In genomic region chr1:62608905-62609304, GRCh38 we compare ENCODE assay signal across 1 cellular context.
TF ChIP-seq lines count a peak whose summit lies in the region.

No MANE protein-coding gene starts in this region.

TF ChIP-seq in HepG2, 621 proteins besides CTCF, POLR2A, EP300 and RAD21 (continued from another document and continues in another):
- TF ChIP-seq FOXP1 (IDR thresholded peaks at IDR 0.05) (no peak), FOXP1 (CRISPR knock-in tag; IDR thresholded peaks at IDR 0.05) (no peak), NPAS2 (CRISPR knock-in tag; IDR thresholded peaks at IDR 0.05; ENCODE audit: borderline replicate concordance) (no peak), TAF15 (IDR thresholded peaks at IDR 0.05; ENCODE audit: low read depth, low read length, poor library complexity, severe bottlenecking) (no peak), ZNF777 (CRISPR knock-in tag; IDR thresholded peaks at IDR 0.05) (no peak), ZNF746 (CRISPR knock-in tag; IDR thresholded peaks at IDR 0.05) (no peak), ZMAT3 (CRISPR knock-in tag; conservative IDR thresholded peaks at IDR 0.05) (no peak), HMG20A (CRISPR knock-in tag; IDR thresholded peaks at IDR 0.05; ENCODE audit: borderline replicate concordance) (peak; percentile 47; the same call in 1 of the 2 replicates), ZNF709 (CRISPR knock-in tag; IDR thresholded peaks at IDR 0.05) (no peak), CENPX (CRISPR knock-in tag; IDR thresholded peaks at IDR 0.05) (no peak), HCFC1 (IDR thresholded peaks at IDR 0.05; ENCODE audit: low read depth, low read length) (no peak), KDM5A (IDR thresholded peaks at IDR 0.05; ENCODE audit: borderline replicate concordance, low read length) (no peak), FOSL2 (CRISPR knock-in tag; IDR thresholded peaks at IDR 0.05) (no peak), ETS1 (CRISPR knock-in tag; IDR thresholded peaks at IDR 0.05) (no peak), DNMT3B (CRISPR knock-in tag; conservative IDR thresholded peaks at IDR 0.05) (no peak), NFE2 (CRISPR knock-in tag; IDR thresholded peaks at IDR 0.05) (no peak), ZSCAN30 (CRISPR knock-in tag; IDR thresholded peaks at IDR 0.05) (no peak), HDAC6 (IDR thresholded peaks at IDR 0.05; ENCODE audit: low read depth, low read length) (no peak), CHD2 (IDR thresholded peaks at IDR 0.05; ENCODE audit: low read depth, low read length) (no peak), ATF1 (CRISPR knock-in tag; IDR thresholded peaks at IDR 0.05) (no peak), ARNT (IDR thresholded peaks at IDR 0.05) (no peak), HIVEP1 (CRISPR knock-in tag; IDR thresholded peaks at IDR 0.05) (no peak), MXD1 (CRISPR knock-in tag; IDR thresholded peaks at IDR 0.05) (no peak), SMYD3 (CRISPR knock-in tag; IDR thresholded peaks at IDR 0.05) (no peak), ZNF10 (CRISPR knock-in tag; IDR thresholded peaks at IDR 0.05; ENCODE audit: borderline replicate concordance, low read depth) (no peak), PAF1 (CRISPR knock-in tag; IDR thresholded peaks at IDR 0.05) (no peak), ZNF383 (CRISPR knock-in tag; IDR thresholded peaks at IDR 0.05; ENCODE audit: borderline replicate concordance) (no peak), CHD4 (IDR thresholded peaks at IDR 0.05; ENCODE audit: borderline replicate concordance, low read length) (no peak), SP4 (CRISPR knock-in tag; IDR thresholded peaks at IDR 0.05) (no peak), TBX3 (IDR thresholded peaks at IDR 0.05; ENCODE audit: borderline replicate concordance) (no peak), FOXA1 (IDR thresholded peaks at IDR 0.05) (no peak), FOXA1 (CRISPR knock-in tag; IDR thresholded peaks at IDR 0.05) (no peak), RBFOX2 (IDR thresholded peaks at IDR 0.05; ENCODE audit: low read depth, low read length) (no peak), LRRFIP1 (CRISPR knock-in tag; conservative IDR thresholded peaks at IDR 0.05) (no peak), NFYC (CRISPR knock-in tag; IDR thresholded peaks at IDR 0.05) (no peak), SP1 (IDR thresholded peaks at IDR 0.05) (no peak), SP1 (CRISPR knock-in tag; IDR thresholded peaks at IDR 0.05) (no peak), SRSF1 (optimal IDR thresholded peaks at IDR 0.05; ENCODE audit: low read depth, low read length) (no peak), NFKBIZ (CRISPR knock-in tag; IDR thresholded peaks at IDR 0.05) (no peak), ZNF766 (CRISPR knock-in tag; IDR thresholded peaks at IDR 0.05; ENCODE audit: borderline replicate concordance) (no peak), NCOR1 (IDR thresholded peaks at IDR 0.05; ENCODE audit: borderline replicate concordance, low read length) (peak; percentile 97), CAMTA2 (CRISPR knock-in tag; IDR thresholded peaks at IDR 0.05; ENCODE audit: borderline replicate concordance) (no peak), DNMT1 (CRISPR knock-in tag; IDR thresholded peaks at IDR 0.05) (no peak)
- TF ChIP-seq, protein P1, sequence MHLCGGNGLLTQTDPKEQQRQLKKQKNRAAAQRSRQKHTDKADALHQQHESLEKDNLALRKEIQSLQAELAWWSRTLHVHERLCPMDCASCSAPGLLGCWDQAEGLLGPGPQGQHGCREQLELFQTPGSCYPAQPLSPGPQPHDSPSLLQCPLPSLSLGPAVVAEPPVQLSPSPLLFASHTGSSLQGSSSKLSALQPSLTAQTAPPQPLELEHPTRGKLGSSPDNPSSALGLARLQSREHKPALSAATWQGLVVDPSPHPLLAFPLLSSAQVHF (CRISPR knock-in tag; IDR thresholded peaks at IDR 0.05), result no peak
- TF ChIP-seq, protein P2, sequence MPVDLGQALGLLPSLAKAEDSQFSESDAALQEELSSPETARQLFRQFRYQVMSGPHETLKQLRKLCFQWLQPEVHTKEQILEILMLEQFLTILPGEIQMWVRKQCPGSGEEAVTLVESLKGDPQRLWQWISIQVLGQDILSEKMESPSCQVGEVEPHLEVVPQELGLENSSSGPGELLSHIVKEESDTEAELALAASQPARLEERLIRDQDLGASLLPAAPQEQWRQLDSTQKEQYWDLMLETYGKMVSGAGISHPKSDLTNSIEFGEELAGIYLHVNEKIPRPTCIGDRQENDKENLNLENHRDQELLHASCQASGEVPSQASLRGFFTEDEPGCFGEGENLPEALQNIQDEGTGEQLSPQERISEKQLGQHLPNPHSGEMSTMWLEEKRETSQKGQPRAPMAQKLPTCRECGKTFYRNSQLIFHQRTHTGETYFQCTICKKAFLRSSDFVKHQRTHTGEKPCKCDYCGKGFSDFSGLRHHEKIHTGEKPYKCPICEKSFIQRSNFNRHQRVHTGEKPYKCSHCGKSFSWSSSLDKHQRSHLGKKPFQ (CRISPR knock-in tag; IDR thresholded peaks at IDR 0.05; ENCODE audit: insufficient replicate concordance), result no peak
- TF ChIP-seq, protein P3, sequence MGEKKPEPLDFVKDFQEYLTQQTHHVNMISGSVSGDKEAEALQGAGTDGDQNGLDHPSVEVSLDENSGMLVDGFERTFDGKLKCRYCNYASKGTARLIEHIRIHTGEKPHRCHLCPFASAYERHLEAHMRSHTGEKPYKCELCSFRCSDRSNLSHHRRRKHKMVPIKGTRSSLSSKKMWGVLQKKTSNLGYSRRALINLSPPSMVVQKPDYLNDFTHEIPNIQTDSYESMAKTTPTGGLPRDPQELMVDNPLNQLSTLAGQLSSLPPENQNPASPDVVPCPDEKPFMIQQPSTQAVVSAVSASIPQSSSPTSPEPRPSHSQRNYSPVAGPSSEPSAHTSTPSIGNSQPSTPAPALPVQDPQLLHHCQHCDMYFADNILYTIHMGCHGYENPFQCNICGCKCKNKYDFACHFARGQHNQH (CRISPR knock-in tag; IDR thresholded peaks at IDR 0.05), result no peak
- TF ChIP-seq, protein P4, sequence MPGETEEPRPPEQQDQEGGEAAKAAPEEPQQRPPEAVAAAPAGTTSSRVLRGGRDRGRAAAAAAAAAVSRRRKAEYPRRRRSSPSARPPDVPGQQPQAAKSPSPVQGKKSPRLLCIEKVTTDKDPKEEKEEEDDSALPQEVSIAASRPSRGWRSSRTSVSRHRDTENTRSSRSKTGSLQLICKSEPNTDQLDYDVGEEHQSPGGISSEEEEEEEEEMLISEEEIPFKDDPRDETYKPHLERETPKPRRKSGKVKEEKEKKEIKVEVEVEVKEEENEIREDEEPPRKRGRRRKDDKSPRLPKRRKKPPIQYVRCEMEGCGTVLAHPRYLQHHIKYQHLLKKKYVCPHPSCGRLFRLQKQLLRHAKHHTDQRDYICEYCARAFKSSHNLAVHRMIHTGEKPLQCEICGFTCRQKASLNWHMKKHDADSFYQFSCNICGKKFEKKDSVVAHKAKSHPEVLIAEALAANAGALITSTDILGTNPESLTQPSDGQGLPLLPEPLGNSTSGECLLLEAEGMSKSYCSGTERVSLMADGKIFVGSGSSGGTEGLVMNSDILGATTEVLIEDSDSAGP (CRISPR knock-in tag; IDR thresholded peaks at IDR 0.05; ENCODE audit: borderline replicate concordance), result no peak
- TF ChIP-seq, protein P5, sequence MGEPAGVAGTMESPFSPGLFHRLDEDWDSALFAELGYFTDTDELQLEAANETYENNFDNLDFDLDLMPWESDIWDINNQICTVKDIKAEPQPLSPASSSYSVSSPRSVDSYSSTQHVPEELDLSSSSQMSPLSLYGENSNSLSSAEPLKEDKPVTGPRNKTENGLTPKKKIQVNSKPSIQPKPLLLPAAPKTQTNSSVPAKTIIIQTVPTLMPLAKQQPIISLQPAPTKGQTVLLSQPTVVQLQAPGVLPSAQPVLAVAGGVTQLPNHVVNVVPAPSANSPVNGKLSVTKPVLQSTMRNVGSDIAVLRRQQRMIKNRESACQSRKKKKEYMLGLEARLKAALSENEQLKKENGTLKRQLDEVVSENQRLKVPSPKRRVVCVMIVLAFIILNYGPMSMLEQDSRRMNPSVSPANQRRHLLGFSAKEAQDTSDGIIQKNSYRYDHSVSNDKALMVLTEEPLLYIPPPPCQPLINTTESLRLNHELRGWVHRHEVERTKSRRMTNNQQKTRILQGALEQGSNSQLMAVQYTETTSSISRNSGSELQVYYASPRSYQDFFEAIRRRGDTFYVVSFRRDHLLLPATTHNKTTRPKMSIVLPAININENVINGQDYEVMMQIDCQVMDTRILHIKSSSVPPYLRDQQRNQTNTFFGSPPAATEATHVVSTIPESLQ (CRISPR knock-in tag; conservative IDR thresholded peaks at IDR 0.05), result no peak
- TF ChIP-seq, protein P6, sequence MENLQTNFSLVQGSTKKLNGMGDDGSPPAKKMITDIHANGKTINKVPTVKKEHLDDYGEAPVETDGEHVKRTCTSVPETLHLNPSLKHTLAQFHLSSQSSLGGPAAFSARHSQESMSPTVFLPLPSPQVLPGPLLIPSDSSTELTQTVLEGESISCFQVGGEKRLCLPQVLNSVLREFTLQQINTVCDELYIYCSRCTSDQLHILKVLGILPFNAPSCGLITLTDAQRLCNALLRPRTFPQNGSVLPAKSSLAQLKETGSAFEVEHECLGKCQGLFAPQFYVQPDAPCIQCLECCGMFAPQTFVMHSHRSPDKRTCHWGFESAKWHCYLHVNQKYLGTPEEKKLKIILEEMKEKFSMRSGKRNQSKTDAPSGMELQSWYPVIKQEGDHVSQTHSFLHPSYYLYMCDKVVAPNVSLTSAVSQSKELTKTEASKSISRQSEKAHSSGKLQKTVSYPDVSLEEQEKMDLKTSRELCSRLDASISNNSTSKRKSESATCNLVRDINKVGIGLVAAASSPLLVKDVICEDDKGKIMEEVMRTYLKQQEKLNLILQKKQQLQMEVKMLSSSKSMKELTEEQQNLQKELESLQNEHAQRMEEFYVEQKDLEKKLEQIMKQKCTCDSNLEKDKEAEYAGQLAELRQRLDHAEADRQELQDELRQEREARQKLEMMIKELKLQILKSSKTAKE (CRISPR knock-in tag; IDR thresholded peaks at IDR 0.05; ENCODE audit: borderline replicate concordance), result no peak
- TF ChIP-seq, protein P7, sequence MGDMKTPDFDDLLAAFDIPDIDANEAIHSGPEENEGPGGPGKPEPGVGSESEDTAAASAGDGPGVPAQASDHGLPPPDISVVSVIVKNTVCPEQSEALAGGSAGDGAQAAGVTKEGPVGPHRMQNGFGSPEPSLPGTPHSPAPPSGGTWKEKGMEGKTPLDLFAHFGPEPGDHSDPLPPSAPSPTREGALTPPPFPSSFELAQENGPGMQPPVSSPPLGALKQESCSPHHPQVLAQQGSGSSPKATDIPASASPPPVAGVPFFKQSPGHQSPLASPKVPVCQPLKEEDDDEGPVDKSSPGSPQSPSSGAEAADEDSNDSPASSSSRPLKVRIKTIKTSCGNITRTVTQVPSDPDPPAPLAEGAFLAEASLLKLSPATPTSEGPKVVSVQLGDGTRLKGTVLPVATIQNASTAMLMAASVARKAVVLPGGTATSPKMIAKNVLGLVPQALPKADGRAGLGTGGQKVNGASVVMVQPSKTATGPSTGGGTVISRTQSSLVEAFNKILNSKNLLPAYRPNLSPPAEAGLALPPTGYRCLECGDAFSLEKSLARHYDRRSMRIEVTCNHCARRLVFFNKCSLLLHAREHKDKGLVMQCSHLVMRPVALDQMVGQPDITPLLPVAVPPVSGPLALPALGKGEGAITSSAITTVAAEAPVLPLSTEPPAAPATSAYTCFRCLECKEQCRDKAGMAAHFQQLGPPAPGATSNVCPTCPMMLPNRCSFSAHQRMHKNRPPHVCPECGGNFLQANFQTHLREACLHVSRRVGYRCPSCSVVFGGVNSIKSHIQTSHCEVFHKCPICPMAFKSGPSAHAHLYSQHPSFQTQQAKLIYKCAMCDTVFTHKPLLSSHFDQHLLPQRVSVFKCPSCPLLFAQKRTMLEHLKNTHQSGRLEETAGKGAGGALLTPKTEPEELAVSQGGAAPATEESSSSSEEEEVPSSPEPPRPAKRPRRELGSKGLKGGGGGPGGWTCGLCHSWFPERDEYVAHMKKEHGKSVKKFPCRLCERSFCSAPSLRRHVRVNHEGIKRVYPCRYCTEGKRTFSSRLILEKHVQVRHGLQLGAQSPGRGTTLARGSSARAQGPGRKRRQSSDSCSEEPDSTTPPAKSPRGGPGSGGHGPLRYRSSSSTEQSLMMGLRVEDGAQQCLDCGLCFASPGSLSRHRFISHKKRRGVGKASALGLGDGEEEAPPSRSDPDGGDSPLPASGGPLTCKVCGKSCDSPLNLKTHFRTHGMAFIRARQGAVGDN (CRISPR knock-in tag; IDR thresholded peaks at IDR 0.05), result no peak
- TF ChIP-seq, protein P8, sequence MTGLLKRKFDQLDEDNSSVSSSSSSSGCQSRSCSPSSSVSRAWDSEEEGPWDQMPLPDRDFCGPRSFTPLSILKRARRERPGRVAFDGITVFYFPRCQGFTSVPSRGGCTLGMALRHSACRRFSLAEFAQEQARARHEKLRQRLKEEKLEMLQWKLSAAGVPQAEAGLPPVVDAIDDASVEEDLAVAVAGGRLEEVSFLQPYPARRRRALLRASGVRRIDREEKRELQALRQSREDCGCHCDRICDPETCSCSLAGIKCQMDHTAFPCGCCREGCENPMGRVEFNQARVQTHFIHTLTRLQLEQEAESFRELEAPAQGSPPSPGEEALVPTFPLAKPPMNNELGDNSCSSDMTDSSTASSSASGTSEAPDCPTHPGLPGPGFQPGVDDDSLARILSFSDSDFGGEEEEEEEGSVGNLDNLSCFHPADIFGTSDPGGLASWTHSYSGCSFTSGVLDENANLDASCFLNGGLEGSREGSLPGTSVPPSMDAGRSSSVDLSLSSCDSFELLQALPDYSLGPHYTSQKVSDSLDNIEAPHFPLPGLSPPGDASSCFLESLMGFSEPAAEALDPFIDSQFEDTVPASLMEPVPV (CRISPR knock-in tag; IDR thresholded peaks at IDR 0.05), result no peak
